In genomic region chr1:59814180-59814900, GRCh38 we compare ENCODE assay signal across 1 cellular context.
TF ChIP-seq lines count a peak whose summit lies in the region.

No MANE protein-coding gene starts in this region.

TF ChIP-seq in HepG2, 621 proteins besides CTCF, POLR2A, EP300 and RAD21 (continued from another document and continues in another):
- TF ChIP-seq HIC2 (CRISPR knock-in tag; IDR thresholded peaks at IDR 0.05; ENCODE audit: low read depth) (0 out of 2 replicates have a peak, but pooled peaks have one; percentile 40), ZNF878 (CRISPR knock-in tag; IDR thresholded peaks at IDR 0.05) (no peak), DNMT3B (CRISPR knock-in tag; conservative IDR thresholded peaks at IDR 0.05) (no peak), KDM2A (CRISPR knock-in tag; IDR thresholded peaks at IDR 0.05; ENCODE audit: borderline replicate concordance, low read depth) (0 out of 2 replicates have a peak, but pooled peaks have one; percentile 39), NCOA1 (CRISPR knock-in tag; IDR thresholded peaks at IDR 0.05) (no peak), ZNF609 (CRISPR knock-in tag; IDR thresholded peaks at IDR 0.05; ENCODE audit: borderline replicate concordance) (0 out of 2 replicates have a peak, but pooled peaks have one; percentile 27), MATR3 (CRISPR knock-in tag; IDR thresholded peaks at IDR 0.05) (no peak), NR2C2 (CRISPR knock-in tag; IDR thresholded peaks at IDR 0.05; ENCODE audit: borderline replicate concordance) (no peak), GFI1 (CRISPR knock-in tag; IDR thresholded peaks at IDR 0.05; ENCODE audit: borderline replicate concordance) (0 out of 2 replicates have a peak, but pooled peaks have one; percentile 30), ZNF556 (CRISPR knock-in tag; IDR thresholded peaks at IDR 0.05; ENCODE audit: borderline replicate concordance) (0 out of 2 replicates have a peak, but pooled peaks have one; percentile 52), ZNF552 (CRISPR knock-in tag; IDR thresholded peaks at IDR 0.05; ENCODE audit: borderline replicate concordance) (peak; percentile 56; the same call in 1 of the 2 replicates), ZNF558 (CRISPR knock-in tag; IDR thresholded peaks at IDR 0.05; ENCODE audit: borderline replicate concordance) (0 out of 2 replicates have a peak, but pooled peaks have one; percentile 19), SNRNP70 (IDR thresholded peaks at IDR 0.05; ENCODE audit: low read depth, low read length) (no peak), FOXO1 (CRISPR knock-in tag; IDR thresholded peaks at IDR 0.05) (peak; percentile 30; the same call in 1 of the 2 replicates), ZNF264 (CRISPR knock-in tag; IDR thresholded peaks at IDR 0.05) (no peak), POLR2AphosphoS5 (IDR thresholded peaks at IDR 0.05; ENCODE audit: low read depth, low read length) (peak; percentile 75), NFRKB (IDR thresholded peaks at IDR 0.05) (no peak), ZNF605 (CRISPR knock-in tag; IDR thresholded peaks at IDR 0.05) (0 out of 2 replicates have a peak, but pooled peaks have one; percentile 17), ZNF768 (CRISPR knock-in tag; IDR thresholded peaks at IDR 0.05) (peak; percentile 54; the same call in 1 of the 2 replicates), ZSCAN25 (CRISPR knock-in tag; IDR thresholded peaks at IDR 0.05) (0 out of 2 replicates have a peak, but pooled peaks have one; percentile 15), REPIN1 (CRISPR knock-in tag; IDR thresholded peaks at IDR 0.05; ENCODE audit: borderline replicate concordance, low read depth) (0 out of 2 replicates have a peak, but pooled peaks have one; percentile 45), ZGPAT (CRISPR knock-in tag; IDR thresholded peaks at IDR 0.05) (0 out of 2 replicates have a peak, but pooled peaks have one; percentile 17), HOXD1 (CRISPR knock-in tag; IDR thresholded peaks at IDR 0.05) (no peak), MXD1 (CRISPR knock-in tag; IDR thresholded peaks at IDR 0.05) (no peak), ZNF142 (CRISPR knock-in tag; IDR thresholded peaks at IDR 0.05) (no peak), ZNF280B (CRISPR knock-in tag; IDR thresholded peaks at IDR 0.05; ENCODE audit: borderline replicate concordance) (peak; percentile 78; the same call in 1 of the 2 replicates), ZNF639 (CRISPR knock-in tag; conservative IDR thresholded peaks at IDR 0.05) (no peak), ZFY (CRISPR knock-in tag; IDR thresholded peaks at IDR 0.05) (0 out of 2 replicates have a peak, but pooled peaks have one; percentile 7), HDAC1 (CRISPR knock-in tag; IDR thresholded peaks at IDR 0.05) (peak; percentile 41), NFYC (CRISPR knock-in tag; IDR thresholded peaks at IDR 0.05) (peak; percentile 85), ATF2 (CRISPR knock-in tag; IDR thresholded peaks at IDR 0.05) (peak; percentile 34; the same call in 1 of the 2 replicates), ZNF230 (CRISPR knock-in tag; IDR thresholded peaks at IDR 0.05) (no peak), SALL1 (CRISPR knock-in tag; IDR thresholded peaks at IDR 0.05) (peak; percentile 78), TFDP1 (CRISPR knock-in tag; IDR thresholded peaks at IDR 0.05; ENCODE audit: borderline replicate concordance) (peak; percentile 75; the same call in 1 of the 2 replicates), ZNF460 (CRISPR knock-in tag; IDR thresholded peaks at IDR 0.05; ENCODE audit: borderline replicate concordance) (peak; percentile 79; the same call in 1 of the 2 replicates), MTA1 (CRISPR knock-in tag; IDR thresholded peaks at IDR 0.05; ENCODE audit: borderline replicate concordance) (peak; percentile 39; the same call in 1 of the 2 replicates), ZNF788 (CRISPR knock-in tag; IDR thresholded peaks at IDR 0.05; ENCODE audit: borderline replicate concordance) (peak; percentile 28; the same call in 1 of the 2 replicates), NR1H2 (CRISPR knock-in tag; IDR thresholded peaks at IDR 0.05; ENCODE audit: borderline replicate concordance, low read depth) (0 out of 2 replicates have a peak, but pooled peaks have one; percentile 44), POLR2G (IDR thresholded peaks at IDR 0.05; ENCODE audit: low read depth, low read length) (peak; percentile 77), RXRA (CRISPR knock-in tag; IDR thresholded peaks at IDR 0.05) (peak; percentile 71)
